8 cellular contexts compared by ENCODE assay signal in the genomic region with DNA sequence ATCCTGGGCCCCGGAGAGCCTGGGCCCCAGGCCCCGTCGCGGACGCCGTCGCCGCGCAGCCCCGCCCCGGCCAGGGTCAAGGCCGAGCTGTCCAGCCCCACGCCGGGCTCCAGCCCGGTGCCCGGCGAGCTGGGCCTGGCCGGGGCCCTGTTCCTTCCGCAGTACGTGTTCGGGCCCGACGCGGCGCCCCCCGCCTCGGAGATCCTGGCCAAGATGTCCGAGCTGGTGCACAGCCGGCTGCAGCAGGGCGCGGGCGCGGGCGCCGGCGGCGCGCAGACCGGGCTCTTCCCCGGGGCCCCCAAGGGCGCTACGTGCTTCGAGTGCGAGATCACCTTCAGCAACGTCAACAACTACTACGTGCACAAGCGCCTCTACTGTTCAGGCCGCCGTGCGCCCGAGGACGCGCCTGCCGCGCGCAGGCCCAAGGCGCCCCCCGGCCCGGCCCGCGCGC. TPM values are rescaled to one million over a fixed set of nuclear protein-coding genes. Genes with fewer than 3 reads are reported as not detected.
DNase-seq lines count a peak whose midpoint lies in the region.

No MANE protein-coding gene starts in this region.

- peaks cover 7% of the 10 kb centered on the region for H3K4me1 ChIP-seq in rectal smooth muscle tissue (ENCODE audit: control insufficient read depth, insufficient read depth, low read length)

- H3K27me3 ChIP-seq in rectal smooth muscle tissue (ENCODE audit: control insufficient read depth, insufficient read depth, low read length) = no peaks in the 10 kb centered on the region

- H3K36me3 ChIP-seq in rectal smooth muscle tissue (ENCODE audit: control insufficient read depth, insufficient read depth, low read length) = no peaks in the 10 kb centered on the region

- DNase-seq in EH (ENCODE audit: low read depth) = peak; percentile 56
- DNase-seq in hippocampal formation (lab: John Stamatoyannopoulos, UW) = peak; percentile 10 to 41
- DNase-seq in mucosa of gallbladder (ENCODE audit: low spot score) = no peak
- no peak for DNase-seq in LoVo (ENCODE audit: low spot score)
- no peak for DNase-seq in effector CD8-positive, alpha-beta T cell (lab: John Stamatoyannopoulos, UW)
- no peak for DNase-seq in NCI-H2029 treated with DMSO at 0.1 percent for 48 hours (lab: John Stamatoyannopoulos, UW)

- peak overlapping the region; percentile 49 for H3K4me3 ChIP-seq in rectal smooth muscle tissue (ENCODE audit: low read length)

- H3K27ac ChIP-seq in angular gyrus (ENCODE audit: low read depth, low read length) (peak overlapping the region; percentile 55), rectal smooth muscle tissue (ENCODE audit: low read depth, low read length) (no peak overlapping the region)

- no peak overlapping the region for H3K9ac ChIP-seq in rectal smooth muscle tissue (ENCODE audit: low read length)

RNA-seq across cellular contexts. Expression of a gene that starts 36.8 kb away (rescaled TPM):
- 43.4 TPM for total RNA-seq in mucosa of gallbladder

Comparison
In these comparisons a context has a peak if more than half of its experiments do, and no peak if none do; other contexts are left out.
1. DNase-seq: peak in EH (single experiment) and hippocampal formation (2 of 2); none in mucosa of gallbladder (single experiment), LoVo (single experiment), effector CD8-positive, alpha-beta T cell (single experiment) and NCI-H2029 treated with DMSO at 0.1 percent for 48 hours (single experiment).